Comparison of ENCODE assay signal across 1 cellular context in genomic region chr4:138003248-138003647, GRCh38.
TF ChIP-seq lines count a peak whose summit lies in the region.

No MANE protein-coding gene starts in this region.

TF ChIP-seq in GM12878, 131 proteins besides CTCF, POLR2A, EP300 and RAD21 (continued from another document):
- TF ChIP-seq YY1 (IDR thresholded peaks at IDR 0.05; ENCODE audit: low read depth, low read length) = no peak
- TF ChIP-seq SMC3 (IDR thresholded peaks at IDR 0.05; ENCODE audit: borderline replicate concordance, low read length) = no peak
- no peak for TF ChIP-seq PKNOX1 (IDR thresholded peaks at IDR 0.05)
- no peak for TF ChIP-seq NR2C2 (IDR thresholded peaks at IDR 0.05; ENCODE audit: borderline replicate concordance, control insufficient read depth, insufficient read length, low read depth)
- peak; percentile 73 for TF ChIP-seq RUNX3 (IDR thresholded peaks at IDR 0.05; ENCODE audit: low read length)
- TF ChIP-seq ZZZ3 (IDR thresholded peaks at IDR 0.05; ENCODE audit: control insufficient read depth, insufficient read length, low read depth) = no peak
- no peak for TF ChIP-seq IKZF2 (IDR thresholded peaks at IDR 0.05)
- no peak for TF ChIP-seq CBFB (IDR thresholded peaks at IDR 0.05; ENCODE audit: low read depth)
- no peak for TF ChIP-seq POLR2AphosphoS5 (IDR thresholded peaks at IDR 0.05; ENCODE audit: low read length)
